ENCODE assay signal across 7 cellular contexts in genomic region chr14:21894898-21895194, GRCh38.
DNase-seq lines count a peak whose midpoint lies in the region; ATAC-seq, FAIRE-seq and TF ChIP-seq lines count a peak whose summit lies in the region.
"Not testable (repeated sequence)": the region's sequence is repeated elsewhere in the genome, so short reads cannot be mapped to it uniquely, and the experiment has no call there.

No MANE protein-coding gene starts in this region.

- not testable (repeated sequence) for TF ChIP-seq RAD21 in H1 (IDR thresholded peaks at IDR 0.05 in 1 of 2, conservative IDR thresholded peaks at IDR 0.05 in 1 of 2; ENCODE audit: low read depth in 2 of 2, low read length in 2 of 2)

- not testable (repeated sequence) for H3K23ac ChIP-seq in H1 (ENCODE audit: insufficient read length)

- H4K91ac ChIP-seq in H1 (replicated peaks; ENCODE audit: insufficient read length, low read length) = not testable (repeated sequence)

- not testable (repeated sequence) for H2BK20ac ChIP-seq in H1 (ENCODE audit: low read length)

- not testable (repeated sequence) for H3K36me3 Mint-ChIP-seq in T-cell; activated CD4-positive, alpha-beta memory T cell treated with anti-CD3 and anti-CD28 coated beads for 36 hours; activated T-cell treated with anti-CD3 and anti-CD28 coated beads, Interleukin-2, amount 50 U/mL, for 72 hours (ENCODE audit: insufficient read depth in 2 of 2); activated naive CD4-positive, alpha-beta T cell treated with anti-CD3 and anti-CD28 coated beads, Interleukin-2, amount 50 U/mL, for 72 hours

- not testable (repeated sequence) for H2AFZ ChIP-seq in H1 (ENCODE audit: low read length)

- H2BK120ac ChIP-seq in H1 (replicated peaks; ENCODE audit: low read depth, low read length) = not testable (repeated sequence)

- TF ChIP-seq CTCF in H1 (IDR thresholded peaks at IDR 0.05; ENCODE audit: control extremely low read depth in 1 of 3, insufficient read depth in 1 of 3, low read depth in 1 of 3, low read length in 3 of 3) = not testable (repeated sequence)

- POLR2A ChIA-PET in T-cell (lab: Charles Lee); activated CD4-positive, alpha-beta memory T cell treated with anti-CD3 and anti-CD28 coated beads for 36 hours (lab: Charles Lee); H1 (lab: Charles Lee; ENCODE audit: partially characterized antibody): not testable (repeated sequence)

- DNase-seq in T-cell; activated T-cell treated with anti-CD3 and anti-CD28 coated beads, Interleukin-2, amount 50 U/mL, for 72 hours; activated naive CD4-positive, alpha-beta T cell treated with anti-CD3 and anti-CD28 coated beads, Interleukin-2, amount 50 U/mL, for 72 hours (ENCODE audit: low spot score in 2 of 2); H1 (ENCODE audit: low read depth in 1 of 2, low spot score in 2 of 2): not testable (repeated sequence)
- DNase-seq in activated CD4-positive, alpha-beta memory T cell treated with anti-CD3 and anti-CD28 coated beads for 36 hours = peak; percentile 31
- DNase-seq in stimulated activated CD4-positive, alpha-beta T cell treated with anti-CD3 and anti-CD28 coated beads, Interleukin-4, amount 100 ng/mL, for 1 hour = peak; percentile 3

- H4K20me1 ChIP-seq in H1 (replicated peaks in 1 of 2; ENCODE audit: control insufficient read depth in 1 of 2, insufficient read depth in 2 of 2, low read length in 2 of 2) = not testable (repeated sequence)

- not testable (repeated sequence) for H3K4me1 ChIP-seq in H1 (replicated peaks in 1 of 4; ENCODE audit: control insufficient read depth in 3 of 4, insufficient read depth in 4 of 4, low read length in 3 of 4)

- not testable (repeated sequence) for TF ChIP-seq EP300 in H1 (IDR thresholded peaks at IDR 0.05; ENCODE audit: borderline replicate concordance in 1 of 2, low read depth in 2 of 2, low read length in 2 of 2)

- not testable (repeated sequence) for H2AK5ac ChIP-seq in H1 (ENCODE audit: low read depth, low read length)

- not testable (repeated sequence) for H3K79me1 ChIP-seq in H1 (ENCODE audit: low read depth, low read length)

- FAIRE-seq in H1 (lab: Jason Lieb, UNC) = peak; percentile 32

- intact Hi-C loops in activated CD4-positive, alpha-beta memory T cell treated with anti-CD3 and anti-CD28 coated beads for 36 hours (cut with micrococcal nuclease) = loop anchor here (2.0 kb wide), 1 partner anchor 18 kb away; no protein-coding TSS in a partner anchor

- H3K27ac ChIP-seq in H1 (ENCODE audit: low read depth, low read length) = not testable (repeated sequence)

- not testable (repeated sequence) for H3K27me3 Mint-ChIP-seq in T-cell; activated CD4-positive, alpha-beta memory T cell treated with anti-CD3 and anti-CD28 coated beads for 36 hours; activated T-cell treated with anti-CD3 and anti-CD28 coated beads, Interleukin-2, amount 50 U/mL, for 72 hours (ENCODE audit: low read depth)

- not testable (repeated sequence) for H2BK15ac ChIP-seq in H1 (ENCODE audit: low read length)

- H2BK12ac ChIP-seq in H1 (ENCODE audit: low read depth, low read length) = not testable (repeated sequence)

- not testable (repeated sequence) for H3K14ac ChIP-seq in H1 (ENCODE audit: insufficient read length)

- H2BK5ac ChIP-seq in H1 (ENCODE audit: low read depth, low read length) = not testable (repeated sequence)

- H3K9ac ChIP-seq in H1 (replicated peaks in 1 of 4; ENCODE audit: extremely low read depth in 1 of 4, low read depth in 3 of 4, low read length in 3 of 4) = not testable (repeated sequence)

- peak overlapping the region; percentile 74 to 79 (median 77) for H3K4me3 Mint-ChIP-seq in T-cell
- peak overlapping the region; percentile 80 for H3K4me3 Mint-ChIP-seq in activated CD4-positive, alpha-beta memory T cell treated with anti-CD3 and anti-CD28 coated beads for 36 hours
- peak overlapping the region; percentile 83 to 91 for H3K4me3 Mint-ChIP-seq in activated T-cell treated with anti-CD3 and anti-CD28 coated beads, Interleukin-2, amount 50 U/mL, for 72 hours

- not testable (repeated sequence) for H3K36me3 ChIP-seq in H1 (ENCODE audit: control insufficient read depth in 2 of 4, insufficient read depth in 4 of 4, low read length in 3 of 4)

- not testable (repeated sequence) for H3K23me2 ChIP-seq in H1 (ENCODE audit: low read depth, low read length)

- WGBS in H1 (ENCODE audit: extremely low coverage in 1 of 2, insufficient coverage in 1 of 2, insufficient read length in 1 of 2, insufficient replicate concordance in 2 of 2, low coverage in 1 of 2, low lambda C conversion rate in 2 of 2, missing lambda C conversion rate in 1 of 2), 2 experiments = 58% methylated on average over 6 of the region's 6 CpGs; no CpG with 5 or more reads in 1 of the 2 experiments

- H3K27ac Mint-ChIP-seq in T-cell = peak overlapping the region; percentile 89 to 93
- H3K27ac Mint-ChIP-seq in activated CD4-positive, alpha-beta memory T cell treated with anti-CD3 and anti-CD28 coated beads for 36 hours = peak overlapping the region; percentile 89
- peak overlapping the region; percentile 85 for H3K27ac Mint-ChIP-seq in activated T-cell treated with anti-CD3 and anti-CD28 coated beads, Interleukin-2, amount 50 U/mL, for 72 hours
- H3K27ac Mint-ChIP-seq in activated naive CD4-positive, alpha-beta T cell treated with anti-CD3 and anti-CD28 coated beads, Interleukin-2, amount 50 U/mL, for 72 hours = peak overlapping the region in 1 of 2 donors; percentile 92

- not testable (repeated sequence) for H4K8ac ChIP-seq in H1 (ENCODE audit: extremely low read depth, insufficient read depth, low read length)

- peaks cover 15 to 16% (median 15%) of the 10 kb centered on the region in 3 donors for H3K4me1 Mint-ChIP-seq in T-cell
- H3K4me1 Mint-ChIP-seq in activated CD4-positive, alpha-beta memory T cell treated with anti-CD3 and anti-CD28 coated beads for 36 hours (ENCODE audit: low read depth) = peaks cover 25% of the 10 kb centered on the region
- H3K4me1 Mint-ChIP-seq in activated T-cell treated with anti-CD3 and anti-CD28 coated beads, Interleukin-2, amount 50 U/mL, for 72 hours (ENCODE audit: low read depth) = peaks cover 16% of the 10 kb centered on the region

- not testable (repeated sequence) for H3K27me3 ChIP-seq in H1 (replicated peaks in 1 of 4; ENCODE audit: control insufficient read depth in 3 of 4, extremely low read depth in 1 of 4, insufficient read depth in 3 of 4, low read length in 3 of 4)

- not testable (repeated sequence) for H3K4ac ChIP-seq in H1 (replicated peaks; ENCODE audit: insufficient read length, low read depth, low read length)

- not testable (repeated sequence) for H3K18ac ChIP-seq in H1 (ENCODE audit: extremely low read depth, low read length)

- H3K4me2 ChIP-seq in H1 (ENCODE audit: insufficient read depth in 1 of 2, low read depth in 2 of 2, low read length in 2 of 2) = not testable (repeated sequence)

- H3K4me3 ChIP-seq in H1 (ENCODE audit: extremely low read depth in 1 of 4, insufficient read depth in 2 of 4, low read depth in 3 of 4, low read length in 4 of 4) = not testable (repeated sequence)

- not testable (repeated sequence) for H3K79me2 ChIP-seq in H1 (ENCODE audit: control insufficient read depth in 1 of 2, insufficient read depth in 2 of 2, low read length in 2 of 2)

- not testable (repeated sequence) for H3K9me3 Mint-ChIP-seq in T-cell; activated CD4-positive, alpha-beta memory T cell treated with anti-CD3 and anti-CD28 coated beads for 36 hours; activated T-cell treated with anti-CD3 and anti-CD28 coated beads, Interleukin-2, amount 50 U/mL, for 72 hours; activated naive CD4-positive, alpha-beta T cell treated with anti-CD3 and anti-CD28 coated beads, Interleukin-2, amount 50 U/mL, for 72 hours

- not testable (repeated sequence) for TF ChIP-seq POLR2A in H1 (IDR thresholded peaks at IDR 0.05; ENCODE audit: control extremely low read depth in 1 of 2, low read depth in 2 of 2, low read length in 2 of 2)

- H3K56ac ChIP-seq in H1 (replicated peaks; ENCODE audit: insufficient read length, low read depth, low read length) = not testable (repeated sequence)

- not testable (repeated sequence) for H4K5ac ChIP-seq in H1 (ENCODE audit: insufficient read length, low read depth, low read length)

- ATAC-seq in GM21423 (IDR thresholded peaks at IDR 0.05; ENCODE audit: unreplicated experiment) (peak; percentile 53), T-cell (replicated peaks in 1 of 4) (peak; percentile 68 to 74 (median 71))
- peak; percentile 78 to 79 for ATAC-seq in activated T-cell treated with anti-CD3 and anti-CD28 coated beads, Interleukin-2, amount 50 U/mL, for 72 hours (replicated peaks in 1 of 2)
- peak; percentile 65 to 79 for ATAC-seq in activated naive CD4-positive, alpha-beta T cell treated with anti-CD3 and anti-CD28 coated beads, Interleukin-2, amount 50 U/mL, for 72 hours

- CTCF ChIA-PET in T-cell (lab: Charles Lee) (interaction anchor here in 1 of 2 donors (1.0 to 1.5 kb wide), 2 partner anchors 10 to 20 kb away, joined by 3 to 5 read pairs; no protein-coding TSS in a partner anchor), H1 (lab: Charles Lee; ENCODE audit: partially characterized antibody) (interaction anchor here (0.8 to 7.1 kb wide), 9 partner anchors 8 to 95 kb away, joined by 3 to 41 read pairs (median 4); no protein-coding TSS in a partner anchor)
- CTCF ChIA-PET in activated CD4-positive, alpha-beta memory T cell treated with anti-CD3 and anti-CD28 coated beads for 36 hours (lab: Charles Lee) = interaction anchor here (1.4 to 2.2 kb wide), 4 partner anchors 18 to 676 kb away, joined by 5 to 13 read pairs (median 5); no protein-coding TSS in a partner anchor

- H3K9me3 ChIP-seq in H1 (ENCODE audit: insufficient read depth in 2 of 2, low read depth in 1 of 2, low read length in 1 of 2) = not testable (repeated sequence)
